ENCODE assay signal across 1 cellular context in the genomic region with DNA sequence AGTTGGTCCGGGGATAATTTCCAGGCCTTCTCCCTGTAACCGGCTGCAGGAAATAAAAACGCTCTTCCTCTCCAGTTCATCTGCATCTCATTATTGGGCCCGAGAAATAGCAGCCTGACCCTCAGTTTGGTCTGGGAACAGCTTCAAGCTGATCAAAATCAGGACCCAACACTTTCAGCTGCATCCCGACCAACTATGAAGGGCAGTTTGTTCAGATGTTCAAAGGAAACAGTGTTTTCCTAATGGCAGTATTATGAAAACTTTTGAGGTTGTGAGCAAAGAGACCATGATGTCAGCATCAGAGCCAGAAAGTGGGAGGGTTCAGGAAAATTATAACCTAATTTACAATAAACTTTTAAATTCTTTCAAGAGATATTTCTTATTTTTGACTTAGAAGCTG.
TF ChIP-seq lines count a peak whose summit lies in the region.

No MANE protein-coding gene starts in this region.

TF ChIP-seq in SK-N-SH treated with all-trans-retinoic acid at 6 μM for 48 hours, 23 proteins besides CTCF, POLR2A, EP300 and RAD21 (continued from another document):
- TF ChIP-seq, protein P1, sequence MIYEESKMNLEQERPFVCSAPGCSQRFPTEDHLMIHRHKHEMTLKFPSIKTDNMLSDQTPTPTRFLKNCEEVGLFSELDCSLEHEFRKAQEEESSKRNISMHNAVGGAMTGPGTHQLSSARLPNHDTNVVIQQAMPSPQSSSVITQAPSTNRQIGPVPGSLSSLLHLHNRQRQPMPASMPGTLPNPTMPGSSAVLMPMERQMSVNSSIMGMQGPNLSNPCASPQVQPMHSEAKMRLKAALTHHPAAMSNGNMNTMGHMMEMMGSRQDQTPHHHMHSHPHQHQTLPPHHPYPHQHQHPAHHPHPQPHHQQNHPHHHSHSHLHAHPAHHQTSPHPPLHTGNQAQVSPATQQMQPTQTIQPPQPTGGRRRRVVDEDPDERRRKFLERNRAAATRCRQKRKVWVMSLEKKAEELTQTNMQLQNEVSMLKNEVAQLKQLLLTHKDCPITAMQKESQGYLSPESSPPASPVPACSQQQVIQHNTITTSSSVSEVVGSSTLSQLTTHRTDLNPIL (CRISPR knock-in tag; IDR thresholded peaks at IDR 0.05; ENCODE audit: low read depth) = no peak
- no peak for TF ChIP-seq RARB (CRISPR knock-in tag; IDR thresholded peaks at IDR 0.05)
- TF ChIP-seq ZFP30 (CRISPR knock-in tag; IDR thresholded peaks at IDR 0.05) = no peak
- no peak for TF ChIP-seq ARNTL (CRISPR knock-in tag; IDR thresholded peaks at IDR 0.05; ENCODE audit: borderline replicate concordance, low read depth)
- TF ChIP-seq, protein P2, sequence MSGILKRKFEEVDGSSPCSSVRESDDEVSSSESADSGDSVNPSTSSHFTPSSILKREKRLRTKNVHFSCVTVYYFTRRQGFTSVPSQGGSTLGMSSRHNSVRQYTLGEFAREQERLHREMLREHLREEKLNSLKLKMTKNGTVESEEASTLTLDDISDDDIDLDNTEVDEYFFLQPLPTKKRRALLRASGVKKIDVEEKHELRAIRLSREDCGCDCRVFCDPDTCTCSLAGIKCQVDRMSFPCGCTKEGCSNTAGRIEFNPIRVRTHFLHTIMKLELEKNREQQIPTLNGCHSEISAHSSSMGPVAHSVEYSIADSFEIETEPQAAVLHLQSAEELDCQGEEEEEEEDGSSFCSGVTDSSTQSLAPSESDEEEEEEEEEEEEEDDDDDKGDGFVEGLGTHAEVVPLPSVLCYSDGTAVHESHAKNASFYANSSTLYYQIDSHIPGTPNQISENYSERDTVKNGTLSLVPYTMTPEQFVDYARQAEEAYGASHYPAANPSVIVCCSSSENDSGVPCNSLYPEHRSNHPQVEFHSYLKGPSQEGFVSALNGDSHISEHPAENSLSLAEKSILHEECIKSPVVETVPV (CRISPR knock-in tag; IDR thresholded peaks at IDR 0.05) = no peak
- TF ChIP-seq TSHZ2 (CRISPR knock-in tag; IDR thresholded peaks at IDR 0.05) = no peak
- TF ChIP-seq ZC3H10 (CRISPR knock-in tag; IDR thresholded peaks at IDR 0.05) = no peak
- TF ChIP-seq ZNF70 (CRISPR knock-in tag; IDR thresholded peaks at IDR 0.05) = no peak
- no peak for TF ChIP-seq ZFP3 (CRISPR knock-in tag; IDR thresholded peaks at IDR 0.05)
- TF ChIP-seq ISL1 (CRISPR knock-in tag; IDR thresholded peaks at IDR 0.05) = no peak
- TF ChIP-seq, protein P3, sequence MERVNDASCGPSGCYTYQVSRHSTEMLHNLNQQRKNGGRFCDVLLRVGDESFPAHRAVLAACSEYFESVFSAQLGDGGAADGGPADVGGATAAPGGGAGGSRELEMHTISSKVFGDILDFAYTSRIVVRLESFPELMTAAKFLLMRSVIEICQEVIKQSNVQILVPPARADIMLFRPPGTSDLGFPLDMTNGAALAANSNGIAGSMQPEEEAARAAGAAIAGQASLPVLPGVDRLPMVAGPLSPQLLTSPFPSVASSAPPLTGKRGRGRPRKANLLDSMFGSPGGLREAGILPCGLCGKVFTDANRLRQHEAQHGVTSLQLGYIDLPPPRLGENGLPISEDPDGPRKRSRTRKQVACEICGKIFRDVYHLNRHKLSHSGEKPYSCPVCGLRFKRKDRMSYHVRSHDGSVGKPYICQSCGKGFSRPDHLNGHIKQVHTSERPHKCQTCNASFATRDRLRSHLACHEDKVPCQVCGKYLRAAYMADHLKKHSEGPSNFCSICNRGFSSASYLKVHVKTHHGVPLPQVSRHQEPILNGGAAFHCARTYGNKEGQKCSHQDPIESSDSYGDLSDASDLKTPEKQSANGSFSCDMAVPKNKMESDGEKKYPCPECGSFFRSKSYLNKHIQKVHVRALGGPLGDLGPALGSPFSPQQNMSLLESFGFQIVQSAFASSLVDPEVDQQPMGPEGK (CRISPR knock-in tag; IDR thresholded peaks at IDR 0.05; ENCODE audit: borderline replicate concordance) = no peak
